Comparison of ENCODE assay signal across 19 cellular contexts in the genomic region with DNA sequence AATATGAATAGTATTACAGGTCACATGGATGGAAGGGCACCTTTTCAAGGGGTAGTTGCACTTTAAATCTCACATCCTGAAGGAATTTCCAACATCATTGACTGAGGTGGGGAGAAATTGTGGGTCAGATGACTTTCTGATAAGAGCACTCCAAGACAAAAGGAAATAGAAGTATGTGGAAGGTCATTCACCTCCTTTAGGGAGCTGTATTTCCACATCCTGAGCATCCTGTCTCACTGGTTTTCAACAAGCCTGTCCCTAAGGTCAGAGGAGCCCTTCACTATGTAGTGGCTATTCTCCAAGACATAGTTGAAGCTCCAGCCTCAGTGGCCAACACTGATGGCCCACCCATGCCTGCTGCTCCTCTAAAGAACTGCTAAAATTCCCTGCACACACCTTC.
"Had no signal": no experiment of that assay in that cellular context is flagged by ENCODE, and none has a peak within 500 bp of the region (broad histone marks: within the 10 kb centered on the region; RNA-seq: fewer than 3 reads in every experiment).

No MANE protein-coding gene starts in this region.

- DNase-seq: IMR-90, Karpas-422, KG1, MG63, NCI-H1105 treated with DMSO at 0.1 percent for 48 hours, NCI-H1417 treated with DMSO at 0.1 percent for 48 hours, NCI-H1694 treated with DMSO at 0.1 percent for 48 hours, NCI-H1930, NCI-H2081, NCI-H2107, NCI-H2227 treated with DMSO at 0.1 percent for 48 hours, NCI-H524, NCI-H526 treated with DMSO at 0.1 percent for 48 hours, NCI-H774, SHP77 had no signal

- H3K27ac ChIP-seq: RWPE1, SJSA1, SK-N-MC had no signal

- H3K27me3 ChIP-seq: MG63 had no signal

- ATAC-seq: Panc1 had no signal

- H3K4me3 ChIP-seq: MG63, SJSA1, SK-N-MC had no signal

- H3K36me3 ChIP-seq: MG63, SJSA1 had no signal

- H3K9me3 ChIP-seq: MG63, SJSA1 had no signal

- H3K4me1 ChIP-seq: SJSA1 had no signal
